12 cellular contexts compared by ENCODE assay signal in the genomic region with DNA sequence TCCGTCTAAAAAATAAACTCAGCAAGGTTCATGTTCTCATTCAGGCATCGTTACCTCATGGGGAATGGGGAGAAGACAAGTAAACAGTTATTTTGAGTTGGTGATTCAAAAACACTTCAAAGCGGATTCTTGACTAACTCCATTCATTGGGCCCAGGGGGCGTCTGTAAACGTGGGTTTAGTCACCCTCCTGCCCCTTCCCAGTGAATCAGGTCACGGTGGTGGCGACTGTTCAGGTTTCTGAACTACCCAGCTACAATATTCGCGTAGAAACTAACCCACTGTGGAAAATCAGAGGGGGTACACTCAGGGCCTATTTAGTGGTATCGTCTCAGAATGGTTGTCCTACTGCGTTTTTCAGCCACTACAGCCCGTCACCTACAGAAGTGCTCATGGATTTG. TPM values are rescaled to one million over a fixed set of nuclear protein-coding genes. Genes with fewer than 3 reads are reported as not detected.
DNase-seq lines count a peak whose midpoint lies in the region; ATAC-seq and TF ChIP-seq lines count a peak whose summit lies in the region.
"Had no signal": no experiment of that assay in that cellular context is flagged by ENCODE, and none has a peak within 500 bp of the region (broad histone marks: within the 10 kb centered on the region; RNA-seq: fewer than 3 reads in every experiment).

No MANE protein-coding gene starts in this region.

- ATAC-seq in HG02852 (IDR thresholded peaks at IDR 0.05; ENCODE audit: unreplicated experiment) = no peak

- peaks cover 27% of the 10 kb centered on the region for H3K27me3 Mint-ChIP-seq in HFFc6 (ENCODE audit: insufficient read depth)

- H3K27ac Mint-ChIP-seq in HFFc6 = no peak overlapping the region

- TF ChIP-seq CTCF in BE2C (IDR thresholded peaks at IDR 0.05; ENCODE audit: low read depth, low read length) (no peak), HFFc6 (IDR thresholded peaks at IDR 0.05) (no peak), coronary artery (IDR thresholded peaks at IDR 0.05) (no peak), neural cell (IDR thresholded peaks at IDR 0.05; ENCODE audit: poor library complexity, severe bottlenecking) (no peak)

- no peaks in the 10 kb centered on the region for H3F3A ChIP-seq in neural cell (ENCODE audit: insufficient read depth, low read length, poor library complexity, severe bottlenecking)

- H4K20me1 ChIP-seq in neural cell (ENCODE audit: insufficient read depth) = no peaks in the 10 kb centered on the region

- DNase-seq in BE2C = no peak
- no peak for DNase-seq in HFFc6
- no peak for DNase-seq in coronary artery (ENCODE audit: low spot score)
- DNase-seq in ACHN = no peak
- DNase-seq in hypothalamus (lab: John Stamatoyannopoulos, UW) = no peak
- DNase-seq in NCI-H1930 (lab: John Stamatoyannopoulos, UW) = no peak
- DNase-seq: activated CD4-positive, CD25-positive, alpha-beta regulatory T cell; amniotic stem cell; Karpas-422 had no signal

- peak overlapping the region; percentile 86 for H3K4me3 Mint-ChIP-seq in HFFc6

- no peak overlapping the region for H3K27ac ChIP-seq in coronary artery
- no peak overlapping the region for H3K27ac ChIP-seq in neural cell (ENCODE audit: low read length)

- TF ChIP-seq RAD21 in neural cell (conservative IDR thresholded peaks at IDR 0.05) = no peak

- no peaks in the 10 kb centered on the region; the same call in 1 of the 2 replicates for H3K9me3 Mint-ChIP-seq in HFFc6

- no peak for TF ChIP-seq EP300 in neural cell (conservative IDR thresholded peaks at IDR 0.05; ENCODE audit: poor library complexity, severe bottlenecking)

- H3K4me3 ChIP-seq in BE2C (ENCODE audit: low read depth, low read length) (peak overlapping the region; percentile 76), coronary artery (peak overlapping the region; percentile 55), neural cell (ENCODE audit: low read length) (peak overlapping the region; percentile 61)

- H3K27me3 ChIP-seq in BE2C (peaks cover 16% of the 10 kb centered on the region), neural cell (ENCODE audit: insufficient read depth, low read depth, low read length) (peaks cover 91% of the 10 kb centered on the region)

- no peak overlapping the region for H3K9ac ChIP-seq in neural cell (ENCODE audit: low read length)

- in situ Hi-C loops in ACHN (cut with HindIII; ENCODE audit: low pct_ligation_motif_present, low pct_unique_long_range_greater_than_20kb, low sequenced_read_pairs) = no loop called here

- no peaks in the 10 kb centered on the region for H3K9me2 ChIP-seq in neural cell (ENCODE audit: insufficient read depth, low read length)

- H3K79me2 ChIP-seq in neural cell (replicated peaks; ENCODE audit: insufficient read depth, low read length) = no peaks in the 10 kb centered on the region

- no peaks in the 10 kb centered on the region for H3K36me3 Mint-ChIP-seq in HFFc6 (ENCODE audit: low read depth)

- no peaks in the 10 kb centered on the region for H3K9me3 ChIP-seq in BE2C
- no peaks in the 10 kb centered on the region for H3K9me3 ChIP-seq in neural cell (ENCODE audit: low read length)

- H3K4me1 Mint-ChIP-seq in HFFc6 (ENCODE audit: low read depth) = peaks cover 57% of the 10 kb centered on the region

- H3K36me3 ChIP-seq in BE2C (no peaks in the 10 kb centered on the region), neural cell (ENCODE audit: insufficient read depth, low read length) (no peaks in the 10 kb centered on the region)

- H3K4me2 ChIP-seq in neural cell (ENCODE audit: low read length) = no peak overlapping the region

- no peak overlapping the region for H2AFZ ChIP-seq in neural cell (ENCODE audit: low read depth, low read length)

- H3K4me1 ChIP-seq in BE2C = no peaks in the 10 kb centered on the region

TF ChIP-seq in neural cell, 6 proteins besides CTCF, POLR2A, EP300 and RAD21:
- TF ChIP-seq, protein P1, sequence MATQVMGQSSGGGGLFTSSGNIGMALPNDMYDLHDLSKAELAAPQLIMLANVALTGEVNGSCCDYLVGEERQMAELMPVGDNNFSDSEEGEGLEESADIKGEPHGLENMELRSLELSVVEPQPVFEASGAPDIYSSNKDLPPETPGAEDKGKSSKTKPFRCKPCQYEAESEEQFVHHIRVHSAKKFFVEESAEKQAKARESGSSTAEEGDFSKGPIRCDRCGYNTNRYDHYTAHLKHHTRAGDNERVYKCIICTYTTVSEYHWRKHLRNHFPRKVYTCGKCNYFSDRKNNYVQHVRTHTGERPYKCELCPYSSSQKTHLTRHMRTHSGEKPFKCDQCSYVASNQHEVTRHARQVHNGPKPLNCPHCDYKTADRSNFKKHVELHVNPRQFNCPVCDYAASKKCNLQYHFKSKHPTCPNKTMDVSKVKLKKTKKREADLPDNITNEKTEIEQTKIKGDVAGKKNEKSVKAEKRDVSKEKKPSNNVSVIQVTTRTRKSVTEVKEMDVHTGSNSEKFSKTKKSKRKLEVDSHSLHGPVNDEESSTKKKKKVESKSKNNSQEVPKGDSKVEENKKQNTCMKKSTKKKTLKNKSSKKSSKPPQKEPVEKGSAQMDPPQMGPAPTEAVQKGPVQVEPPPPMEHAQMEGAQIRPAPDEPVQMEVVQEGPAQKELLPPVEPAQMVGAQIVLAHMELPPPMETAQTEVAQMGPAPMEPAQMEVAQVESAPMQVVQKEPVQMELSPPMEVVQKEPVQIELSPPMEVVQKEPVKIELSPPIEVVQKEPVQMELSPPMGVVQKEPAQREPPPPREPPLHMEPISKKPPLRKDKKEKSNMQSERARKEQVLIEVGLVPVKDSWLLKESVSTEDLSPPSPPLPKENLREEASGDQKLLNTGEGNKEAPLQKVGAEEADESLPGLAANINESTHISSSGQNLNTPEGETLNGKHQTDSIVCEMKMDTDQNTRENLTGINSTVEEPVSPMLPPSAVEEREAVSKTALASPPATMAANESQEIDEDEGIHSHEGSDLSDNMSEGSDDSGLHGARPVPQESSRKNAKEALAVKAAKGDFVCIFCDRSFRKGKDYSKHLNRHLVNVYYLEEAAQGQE (IDR thresholded peaks at IDR 0.05; ENCODE audit: borderline replicate concordance) = no peak
- TF ChIP-seq POLR2AphosphoS5 (IDR thresholded peaks at IDR 0.05) (no peak), EZH2 (IDR thresholded peaks at IDR 0.05; ENCODE audit: borderline replicate concordance, insufficient read depth, low read length, poor library complexity, severe bottlenecking) (no peak), SMC3 (conservative IDR thresholded peaks at IDR 0.05; ENCODE audit: poor library complexity) (no peak)

RNA-seq across cellular contexts. Expression of a gene that starts 15.2 kb away (rescaled TPM):
- not detected for polyA plus RNA-seq in BE2C (2012; ENCODE audit: insufficient read depth, insufficient read length, low read depth)
- total RNA-seq in HFFc6 (2021; fragmentation: NEBNext Ultra II Directional; extraction: Animal tissue kit (Norgen Biotek cat#: 25700)) = not detected
- polyA plus RNA-seq in neural cell = not detected in 2 replicates
- not detected in 2 replicates for polyA minus RNA-seq in neural cell
- polyA plus RNA-seq: esophagus had no signal

RNA-seq across cellular contexts. Expression of a gene that starts 35.1 kb away (rescaled TPM):
- not detected for polyA plus RNA-seq in BE2C (2012; ENCODE audit: insufficient read depth, insufficient read length, low read depth)
- not detected for total RNA-seq in HFFc6 (2021; fragmentation: NEBNext Ultra II Directional; extraction: Animal tissue kit (Norgen Biotek cat#: 25700))
- not detected in 2 replicates for polyA plus RNA-seq in neural cell
- polyA minus RNA-seq in neural cell = not detected in 2 replicates
- polyA plus RNA-seq: esophagus had no signal

RNA-seq across cellular contexts. Expression of a gene that starts 38.5 kb away (rescaled TPM):
- polyA plus RNA-seq in BE2C (2012; ENCODE audit: insufficient read depth, insufficient read length, low read depth) = not detected
- not detected for total RNA-seq in HFFc6 (2021; fragmentation: NEBNext Ultra II Directional; extraction: Animal tissue kit (Norgen Biotek cat#: 25700))
- polyA plus RNA-seq in neural cell = not detected in 2 replicates
- polyA minus RNA-seq in neural cell = not detected in 2 replicates
- polyA plus RNA-seq: esophagus had no signal

RNA-seq across cellular contexts. Expression of a gene that starts 58.1 kb away (rescaled TPM):
- polyA plus RNA-seq in BE2C (2012; ENCODE audit: insufficient read depth, insufficient read length, low read depth) = not detected
- total RNA-seq in HFFc6 (2021; fragmentation: NEBNext Ultra II Directional; extraction: Animal tissue kit (Norgen Biotek cat#: 25700)) = 1 to 10 TPM; 2.8 to 6.9 (median 5.3) TPM
- 1.1 TPM in 1 of 2 replicates, not detected in the other for polyA plus RNA-seq in neural cell
- 0.23 and 1.7 TPM in 2 replicates for polyA minus RNA-seq in neural cell
